In genomic region chr2:165408191-165408590, GRCh38 we compare ENCODE assay signal across 23 cellular contexts.
DNase-seq lines count a peak whose midpoint lies in the region; TF ChIP-seq lines count a peak whose summit lies in the region.
"Had no signal": no experiment of that assay in that cellular context is flagged by ENCODE, and none has a peak within 500 bp of the region (broad histone marks: within the 10 kb centered on the region; RNA-seq: fewer than 3 reads in every experiment).

No MANE protein-coding gene starts in this region.

- H3K36me3 ChIP-seq in HEK293 (ENCODE audit: control insufficient read depth in 2 of 2, insufficient read depth in 1 of 2, low read length in 2 of 2) (no peaks in the 10 kb centered on the region), neuronal stem cell (replicated peaks in 1 of 2; ENCODE audit: control insufficient read depth in 2 of 2, insufficient read depth in 2 of 2, low read length in 2 of 2) (no peaks in the 10 kb centered on the region)
- H3K36me3 ChIP-seq: ovary, tibial artery had no signal

- H2AK5ac ChIP-seq in neuronal stem cell (ENCODE audit: low read depth, low read length), result no peak overlapping the region

- H3K18ac ChIP-seq in neuronal stem cell (ENCODE audit: low read length), result no peak overlapping the region

- H3K27ac ChIP-seq in HEK293 (ENCODE audit: extremely low read depth, low read depth, low read length) (no peak overlapping the region), VCaP (peak overlapping the region; percentile 81), neuronal stem cell (replicated peaks; ENCODE audit: low read length) (no peak overlapping the region)
- H3K27ac ChIP-seq: 22Rv1, GM23248, ovary had no signal

- no peak overlapping the region for H2BK120ac ChIP-seq in neuronal stem cell (ENCODE audit: low read depth, low read length)

- H4K91ac ChIP-seq in neuronal stem cell (ENCODE audit: low read depth, low read length, poor library complexity), result no peak overlapping the region

- no peak overlapping the region for H2BK12ac ChIP-seq in neuronal stem cell (ENCODE audit: low read length)

- H3K4me1 ChIP-seq in HEK293 (ENCODE audit: control insufficient read depth, insufficient read depth, low read length) (peaks cover 5% of the 10 kb centered on the region), neuronal stem cell (ENCODE audit: control insufficient read depth in 2 of 2, insufficient read depth in 1 of 2, low read depth in 1 of 2, low read length in 2 of 2) (peaks cover 6 to 7% of the 10 kb centered on the region in 2 donors)

- no peaks in the 10 kb centered on the region for H3K27me3 ChIP-seq in neuronal stem cell (ENCODE audit: control insufficient read depth in 3 of 3, insufficient read depth in 3 of 3, low read depth in 1 of 3, low read length in 3 of 3)
- H3K27me3 ChIP-seq: ovary, tibial artery had no signal

- no CpG with 5 or more reads among the region's 3 CpGs for WGBS in neuronal stem cell (ENCODE audit: extremely low coverage in 2 of 2, insufficient read length in 2 of 2, insufficient replicate concordance in 1 of 2), 2 donors

- no peak overlapping the region for H3K4ac ChIP-seq in neuronal stem cell (ENCODE audit: low read length)

- H3K9me3 ChIP-seq in HEK293 (ENCODE audit: control insufficient read depth, insufficient read depth, low read depth, low read length), result no peaks in the 10 kb centered on the region
- H3K9me3 ChIP-seq in neuronal stem cell (replicated peaks in 1 of 2; ENCODE audit: control insufficient read depth in 2 of 2, insufficient read depth in 1 of 2, low read depth in 1 of 2, low read length in 2 of 2), result peaks cover 0 to 6% of the 10 kb centered on the region in 2 donors
- H3K9me3 ChIP-seq: ovary, tibial artery had no signal

- no peak overlapping the region for H4K8ac ChIP-seq in neuronal stem cell (ENCODE audit: low read depth, low read length)

- H2BK5ac ChIP-seq in neuronal stem cell (ENCODE audit: low read length), result no peak overlapping the region

- no peaks in the 10 kb centered on the region for H3K79me1 ChIP-seq in neuronal stem cell (ENCODE audit: low read depth, low read length)

- peak overlapping the region; percentile 37 for H2AFZ ChIP-seq in neuronal stem cell (ENCODE audit: low read length)
- H2AFZ ChIP-seq: GM23248 had no signal

- TF ChIP-seq CTCF in HEK293 (tag by site-specific recombination; IDR thresholded peaks at IDR 0.05) (no peak), VCaP (conservative IDR thresholded peaks at IDR 0.05) (no peak), GM10248 (IDR thresholded peaks at IDR 0.05; ENCODE audit: control extremely low read depth, extremely low read depth, low read depth, missing control alignments) (no peak)

- H3K4me3 ChIP-seq in HEK293 (ENCODE audit: low read depth, low read length), result no peak overlapping the region
- no peak overlapping the region for H3K4me3 ChIP-seq in neuronal stem cell (ENCODE audit: low read length in 2 of 2)
- H3K4me3 ChIP-seq: GM23248, K562, ovary, smooth muscle cell, tibial artery had no signal

- POLR2A ChIA-PET in HEK293 (lab: Yijun Ruan, JAX), result no interaction called here
- POLR2A ChIA-PET in GM10248 (lab: Yijun Ruan, JAX), result no interaction called here

- no peak overlapping the region for H3K4me2 ChIP-seq in neuronal stem cell (ENCODE audit: insufficient read depth, low read length, poor library complexity, severe bottlenecking)
- H3K4me2 ChIP-seq: smooth muscle cell had no signal

- H3K14ac ChIP-seq in neuronal stem cell (ENCODE audit: low read length), result no peak overlapping the region

- no peak overlapping the region for H2BK15ac ChIP-seq in neuronal stem cell (ENCODE audit: low read length)

- DNase-seq in DMS 273 (lab: John Stamatoyannopoulos, UW; ENCODE audit: unreplicated experiment) (peak; percentile 39), DMS 273 treated with DMSO at 0.1 percent for 48 hours (lab: John Stamatoyannopoulos, UW) (no peak), neuronal stem cell (ENCODE audit: low spot score) (no peak), RPMI8226 (no peak), pons (ENCODE audit: low spot score) (no peak), GM10248 (ENCODE audit: extremely low spot score) (no peak)
- DNase-seq: activated CD4-positive, alpha-beta T cell treated with anti-CD3 and anti-CD28 coated beads, Interleukin-2, amount 50 U/mL, for 1 hour; activated naive CD8-positive, alpha-beta T cell treated with anti-CD3 and anti-CD28 coated beads for 36 hours; activated T-cell treated with anti-CD3 and anti-CD28 coated beads, Interleukin-2, amount 50 U/mL, for 1 hour; CD8-positive, alpha-beta memory T cell; effector CD4-positive, alpha-beta T cell; GF-D8; GM23248; hypothalamus; NCI-H1417; NCI-H526; ovary; tibial artery had no signal

- no peak overlapping the region for H3K23ac ChIP-seq in neuronal stem cell (ENCODE audit: low read depth, low read length, poor library complexity)

- no peak overlapping the region for H3K9ac ChIP-seq in neuronal stem cell (ENCODE audit: low read depth, low read length, poor library complexity)
- H3K9ac ChIP-seq: GM23248 had no signal

- CTCF ChIA-PET in HEK293 (lab: Yijun Ruan, JAX) (interaction anchor here (0.6 kb wide), 2 partner anchors 83 to 395 kb away, joined by 3 to 4 read pairs; no protein-coding TSS in a partner anchor), GM10248 (lab: Yijun Ruan, JAX) (interaction anchor here (1.4 kb wide), 1 partner anchor 466 kb away, joined by 5 read pairs; no protein-coding TSS in a partner anchor)

TF ChIP-seq in HEK293, 187 proteins besides CTCF, POLR2A, EP300 and RAD21:
- TF ChIP-seq FEZF1 (tag by site-specific recombination; IDR thresholded peaks at IDR 0.05), result peak; percentile 84
- no peak for TF ChIP-seq ZNF596 (tag by site-specific recombination; IDR thresholded peaks at IDR 0.05)
- no peak for TF ChIP-seq ZNF37A (tag by site-specific recombination; IDR thresholded peaks at IDR 0.05)
